Comparison of ENCODE assay signal across 1 cellular context in the genomic region with DNA sequence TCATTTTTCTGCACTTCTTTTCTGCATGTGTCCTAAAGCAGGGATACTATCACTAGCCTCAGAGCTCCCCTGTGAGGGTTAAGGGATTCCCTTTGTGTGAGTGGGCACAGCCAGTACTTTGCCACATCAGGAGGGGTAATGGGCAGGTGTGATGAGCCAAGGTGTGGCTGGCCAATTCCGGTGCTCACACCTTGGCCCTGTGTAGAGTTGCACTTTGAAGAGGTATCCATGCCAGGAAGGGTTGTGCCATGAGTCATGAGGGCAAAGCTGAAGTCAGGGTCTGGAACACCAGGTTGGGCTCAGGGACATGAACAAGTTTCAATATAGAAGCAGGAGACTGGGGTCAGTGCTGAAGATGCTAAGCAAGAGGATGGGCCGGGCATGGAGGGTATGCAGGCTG.
TF ChIP-seq lines count a peak whose summit lies in the region.

No MANE protein-coding gene starts in this region.

TF ChIP-seq in HCT116, 20 proteins besides CTCF, POLR2A, EP300 and RAD21 (continued from another document):
- TF ChIP-seq, protein P1, sequence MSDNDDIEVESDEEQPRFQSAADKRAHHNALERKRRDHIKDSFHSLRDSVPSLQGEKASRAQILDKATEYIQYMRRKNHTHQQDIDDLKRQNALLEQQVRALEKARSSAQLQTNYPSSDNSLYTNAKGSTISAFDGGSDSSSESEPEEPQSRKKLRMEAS (IDR thresholded peaks at IDR 0.05): peak; percentile 65; the same call in 1 of the 2 replicates
- TF ChIP-seq JUND (IDR thresholded peaks at IDR 0.05): peak; percentile 84
